Comparison of ENCODE assay signal across 13 cellular contexts in genomic region chr3:49016414-49017228, GRCh38. TPM values are rescaled to one million over a fixed set of nuclear protein-coding genes. Genes with fewer than 3 reads are reported as not detected.
DNase-seq lines count a peak whose midpoint lies in the region; ATAC-seq, FAIRE-seq and TF ChIP-seq lines count a peak whose summit lies in the region.
"Had no signal": no experiment of that assay in that cellular context is flagged by ENCODE, and none has a peak within 500 bp of the region (broad histone marks: within the 10 kb centered on the region; RNA-seq: fewer than 3 reads in every experiment).

No MANE protein-coding gene starts in this region.

- DNase-seq in GM23248 (no peak), kidney (peak; percentile 48), NCI-H2029 treated with DMSO at 0.1 percent for 48 hours (lab: John Stamatoyannopoulos, UW) (no peak), NCI-H226 (no peak)
- DNase-seq in activated CD4-positive, alpha-beta memory T cell treated with anti-CD3 and anti-CD28 coated beads for 36 hours, result no peak
- no peak for DNase-seq in central memory CD4-positive, alpha-beta T cell
- DNase-seq: midbrain, NCI-H510A treated with DMSO at 0.1 percent for 48 hours had no signal

- H3K27ac Mint-ChIP-seq in activated CD4-positive, alpha-beta memory T cell treated with anti-CD3 and anti-CD28 coated beads for 36 hours, result peak overlapping the region; percentile 11

- H3K4me1 Mint-ChIP-seq in activated CD4-positive, alpha-beta memory T cell treated with anti-CD3 and anti-CD28 coated beads for 36 hours (ENCODE audit: low read depth), result peaks cover 29% of the 10 kb centered on the region

- H3K9ac ChIP-seq in GM23248 (peak overlapping the region; percentile 85), kidney (ENCODE audit: low read length in 2 of 2) (no peak overlapping the region)

- POLR2A ChIA-PET in activated CD4-positive, alpha-beta memory T cell treated with anti-CD3 and anti-CD28 coated beads for 36 hours (lab: Charles Lee), result interaction anchor here (0.6 to 9.7 kb wide), 3 partner anchors 7 to 77 kb away, joined by 4 to 135 read pairs (median 5); partner anchors contain the start of genes QRICH1 and WDR6

- in situ Hi-C loops in GM23248 (cut with MboI), result no loop called here

- TF ChIP-seq CTCF in C4-2B (conservative IDR thresholded peaks at IDR 0.05), result no peak
- no peak for TF ChIP-seq CTCF in kidney (IDR thresholded peaks at IDR 0.05; ENCODE audit: borderline replicate concordance, extremely low read depth, insufficient read depth)

- H3F3A ChIP-seq in GM23248 (ENCODE audit: insufficient read depth), result peaks cover 18% of the 10 kb centered on the region

- peaks cover 21% of the 10 kb centered on the region for H3K36me3 Mint-ChIP-seq in activated CD4-positive, alpha-beta memory T cell treated with anti-CD3 and anti-CD28 coated beads for 36 hours

- peak overlapping the region; percentile 98 for H3K27ac ChIP-seq in C4-2B
- no peak overlapping the region for H3K27ac ChIP-seq in GM23248
- no peak overlapping the region for H3K27ac ChIP-seq in kidney (ENCODE audit: low read depth in 2 of 2, low read length in 2 of 2)

- 0 out of 2 replicates have a peak overlapping the region, but pooled peaks have one; percentile 75 for H3K4me3 ChIP-seq in GM23248
- peak overlapping the region in 1 of 2 donors; percentile 81 for H3K4me3 ChIP-seq in kidney (ENCODE audit: low read length in 2 of 2)

- no peaks in the 10 kb centered on the region for H3K27me3 ChIP-seq in GM23248 (replicated peaks; ENCODE audit: insufficient read depth)
- H3K27me3 ChIP-seq: sigmoid colon had no signal

- H3K9me3 ChIP-seq in GM23248 (ENCODE audit: low read depth), result no peaks in the 10 kb centered on the region
- H3K9me3 ChIP-seq in kidney (ENCODE audit: control insufficient read depth in 1 of 2, low read length in 2 of 2), result no peaks in the 10 kb centered on the region
- H3K9me3 ChIP-seq: sigmoid colon had no signal

- CTCF ChIA-PET in activated CD4-positive, alpha-beta memory T cell treated with anti-CD3 and anti-CD28 coated beads for 36 hours (lab: Charles Lee), result interaction anchor here (1.1 to 3.8 kb wide), 4 partner anchors 9 to 27 kb away, joined by 3 to 30 read pairs (median 14); partner anchors contain the start of genes P4HTM and WDR6

- 92 to 93% methylated on average over 6 of the region's 6 CpGs for WGBS in GM23248 (ENCODE audit: low coverage in 1 of 2, low lambda C conversion rate in 2 of 2, missing lambda C conversion rate in 2 of 2), 2 experiments

- H3K79me2 ChIP-seq in GM23248 (ENCODE audit: insufficient read depth), result peaks cover 60% of the 10 kb centered on the region

- intact Hi-C loops in activated CD4-positive, alpha-beta memory T cell treated with anti-CD3 and anti-CD28 coated beads for 36 hours (cut with micrococcal nuclease), result no loop called here
- intact Hi-C loops in kidney (cut with DNase I), result no loop called here

- H3K9me3 Mint-ChIP-seq in activated CD4-positive, alpha-beta memory T cell treated with anti-CD3 and anti-CD28 coated beads for 36 hours, result no peaks in the 10 kb centered on the region

- FAIRE-seq in kidney (lab: Jason Lieb, UNC), result no peak
- FAIRE-seq: colon, D721Med had no signal

- no peak overlapping the region for H2AFZ ChIP-seq in GM23248

- no peaks in the 10 kb centered on the region for H3K4me1 ChIP-seq in GM23248 (ENCODE audit: insufficient read depth)
- H3K4me1 ChIP-seq in kidney (ENCODE audit: control insufficient read depth in 1 of 2, insufficient read depth in 1 of 2, low read depth in 1 of 2, low read length in 2 of 2), result peaks cover 7 to 19% of the 10 kb centered on the region in 2 donors

- no peaks in the 10 kb centered on the region for H3K9me2 ChIP-seq in GM23248 (ENCODE audit: insufficient read depth)

- no peak overlapping the region for H3K4me3 Mint-ChIP-seq in activated CD4-positive, alpha-beta memory T cell treated with anti-CD3 and anti-CD28 coated beads for 36 hours

- H4K20me1 ChIP-seq in GM23248 (ENCODE audit: insufficient read depth), result no peaks in the 10 kb centered on the region

- no peak overlapping the region for H3K4me2 ChIP-seq in GM23248 (ENCODE audit: unreplicated experiment)

- no peaks in the 10 kb centered on the region for H3K27me3 Mint-ChIP-seq in activated CD4-positive, alpha-beta memory T cell treated with anti-CD3 and anti-CD28 coated beads for 36 hours

- no peak for ATAC-seq in GM21367 (IDR thresholded peaks at IDR 0.05; ENCODE audit: unreplicated experiment)

- H3K36me3 ChIP-seq in GM23248 (ENCODE audit: low read depth), result peaks cover 11% of the 10 kb centered on the region; the same call in 1 of the 2 replicates
- peaks cover 20 to 31% of the 10 kb centered on the region in 2 donors for H3K36me3 ChIP-seq in kidney (ENCODE audit: control insufficient read depth in 1 of 2, insufficient read depth in 2 of 2, low read length in 2 of 2)

RNA-seq across cellular contexts. Expression of gene DALRD3, which starts 1.8 kb away (rescaled TPM):
- 65.3 and 88.9 TPM in 2 replicates for total RNA-seq in GM23248 (2014; rRNA removed; shearing (Covaris generic))
- polyA plus RNA-seq in GM23248 (2016; fragmentation: Nextera tagmentation; extraction: Ambion mirVana), result 40.2 and 43.3 TPM in 2 replicates
- total RNA-seq in activated CD4-positive, alpha-beta memory T cell treated with anti-CD3 and anti-CD28 coated beads for 36 hours, result 10 to 100 TPM; 26.2 to 26.5 TPM
- 46.8 TPM for total RNA-seq in kidney
- polyA plus RNA-seq in kidney (ENCODE audit: insufficient read depth, low read depth, low replicate concordance), result 41.6 TPM

RNA-seq across cellular contexts. Expression of gene NDUFAF3, which starts 5.3 kb away (rescaled TPM):
- total RNA-seq in GM23248 (2014; rRNA removed; shearing (Covaris generic)), result 129 and 132 TPM in 2 replicates
- 211 and 218 TPM in 2 replicates for polyA plus RNA-seq in GM23248 (2016; fragmentation: Nextera tagmentation; extraction: Ambion mirVana)
- 100 to 1,000 TPM; 101 to 106 TPM for total RNA-seq in activated CD4-positive, alpha-beta memory T cell treated with anti-CD3 and anti-CD28 coated beads for 36 hours
- 106 TPM for total RNA-seq in kidney
- 190 TPM for polyA plus RNA-seq in kidney (ENCODE audit: insufficient read depth, low read depth, low replicate concordance)

RNA-seq across cellular contexts. Expression of gene WDR6, which starts 9.4 kb away (rescaled TPM):
- 56.1 and 60.8 TPM in 2 replicates for total RNA-seq in GM23248 (2014; rRNA removed; shearing (Covaris generic))
- polyA plus RNA-seq in GM23248 (2016; fragmentation: Nextera tagmentation; extraction: Ambion mirVana) (50.3 and 51.3 TPM in 2 replicates), kidney (ENCODE audit: insufficient read depth, low read depth, low replicate concordance) (105 TPM)
- total RNA-seq in activated CD4-positive, alpha-beta memory T cell treated with anti-CD3 and anti-CD28 coated beads for 36 hours, result 100 to 1,000 TPM; 139 to 144 TPM
- total RNA-seq in kidney, result 158 TPM

RNA-seq across cellular contexts. Expression of gene IMPDH2, which starts 12.6 kb away (rescaled TPM):
- total RNA-seq in GM23248 (2014; rRNA removed; shearing (Covaris generic)), result 192 and 210 TPM in 2 replicates
- 121 and 128 TPM in 2 replicates for polyA plus RNA-seq in GM23248 (2016; fragmentation: Nextera tagmentation; extraction: Ambion mirVana)
- 100 to 1,000 TPM; 430 to 454 TPM for total RNA-seq in activated CD4-positive, alpha-beta memory T cell treated with anti-CD3 and anti-CD28 coated beads for 36 hours
- 132 TPM for total RNA-seq in kidney
- polyA plus RNA-seq in kidney (ENCODE audit: insufficient read depth, low read depth, low replicate concordance), result 99.9 TPM

RNA-seq across cellular contexts. Expression of gene P4HTM, which starts 26.6 kb away (rescaled TPM):
- total RNA-seq in GM23248 (2014; rRNA removed; shearing (Covaris generic)), result 38.3 and 53.6 TPM in 2 replicates
- polyA plus RNA-seq in GM23248 (2016; fragmentation: Nextera tagmentation; extraction: Ambion mirVana) (29.7 and 30.4 TPM in 2 replicates), kidney (ENCODE audit: insufficient read depth, low read depth, low replicate concordance) (72.6 TPM)
- total RNA-seq in activated CD4-positive, alpha-beta memory T cell treated with anti-CD3 and anti-CD28 coated beads for 36 hours, result 10 to 100 TPM; 32.7 to 32.8 TPM
- 63.7 TPM for total RNA-seq in kidney
